ENCODE assay signal across 23 cellular contexts in genomic region chr12:18703916-18704315, GRCh38. TPM values are rescaled to one million over a fixed set of nuclear protein-coding genes. Genes with fewer than 3 reads are reported as not detected.
DNase-seq lines count a peak whose midpoint lies in the region; ATAC-seq, FAIRE-seq and TF ChIP-seq lines count a peak whose summit lies in the region.
"Had no signal": no experiment of that assay in that cellular context is flagged by ENCODE, and none has a peak within 500 bp of the region (broad histone marks: within the 10 kb centered on the region; RNA-seq: fewer than 3 reads in every experiment).

No MANE protein-coding gene starts in this region.

- no peaks in the 10 kb centered on the region for H3K79me2 ChIP-seq in osteoblast (ENCODE audit: insufficient read depth, low read length)

- CTCF ChIA-PET in activated CD8-positive, alpha-beta memory T cell treated with anti-CD3 and anti-CD28 coated beads, Interleukin-2, amount 10 ng/mL, durations not matched to agents 7 days and 5 days (lab: Charles Lee), result no interaction called here

- DNase-seq in EH (ENCODE audit: low read depth) (peak; percentile 31), RCC 7860 (ENCODE audit: low spot score) (peak; percentile 26), kidney glomerular epithelial cell (lab: John Stamatoyannopoulos, UW) (peak; percentile 28), osteoblast (ENCODE audit: insufficient read length, low spot score, missing footprints) (peak; percentile 26), hippocampal formation (lab: John Stamatoyannopoulos, UW) (no peak), HFFc6 (no peak)
- DNase-seq in effector memory CD4-positive, alpha-beta T cell, result no peak
- no peak for DNase-seq in activated CD8-positive, alpha-beta memory T cell treated with anti-CD3 and anti-CD28 coated beads, Interleukin-2, amount 10 ng/mL, durations not matched to agents 7 days and 5 days
- DNase-seq: C1 segment of cervical spinal cord; CD8-positive, alpha-beta memory T cell; DND-41; GF-D8; Karpas-422; NCI-H1417 treated with DMSO at 0.1 percent for 48 hours; NCI-H187 treated with DMSO at 0.1 percent for 48 hours; NCI-H2227 treated with DMSO at 0.1 percent for 48 hours; NCI-H526; PC-3 had no signal

- no peak for ATAC-seq in activated CD8-positive, alpha-beta memory T cell treated with anti-CD3 and anti-CD28 coated beads, Interleukin-2, amount 10 ng/mL, durations not matched to agents 7 days and 5 days
- ATAC-seq: GM12878, PC-3 had no signal

- H3K27me3 Mint-ChIP-seq in activated CD8-positive, alpha-beta memory T cell treated with anti-CD3 and anti-CD28 coated beads, Interleukin-2, amount 10 ng/mL, durations not matched to agents 7 days and 5 days, result no peaks in the 10 kb centered on the region
- no peaks in the 10 kb centered on the region for H3K27me3 Mint-ChIP-seq in HFFc6 (ENCODE audit: insufficient read depth)
- H3K27me3 Mint-ChIP-seq: IgD-negative memory B cell had no signal

- H3K27ac ChIP-seq in osteoblast (ENCODE audit: low read depth, low read length), result no peak overlapping the region
- no peak overlapping the region for H3K27ac ChIP-seq in effector memory CD4-positive, alpha-beta T cell (ENCODE audit: insufficient read depth, low read length, poor library complexity, severe bottlenecking)

- no peaks in the 10 kb centered on the region for H3K27me3 ChIP-seq in osteoblast (ENCODE audit: insufficient read depth, low read length)
- no peaks in the 10 kb centered on the region for H3K27me3 ChIP-seq in effector memory CD4-positive, alpha-beta T cell (replicated peaks; ENCODE audit: control insufficient read depth, insufficient read depth, low read length, poor library complexity, severe bottlenecking)

- H4K20me1 ChIP-seq in osteoblast (ENCODE audit: insufficient read depth, low read length), result no peaks in the 10 kb centered on the region

- no peak overlapping the region for H3K4me3 ChIP-seq in osteoblast (ENCODE audit: insufficient read depth, low read length)
- H3K4me3 ChIP-seq in effector memory CD4-positive, alpha-beta T cell (ENCODE audit: insufficient read depth, low read depth, low read length, poor library complexity, severe bottlenecking), result no peak overlapping the region
- H3K4me3 ChIP-seq: GM12878, HAP-1 had no signal

- H3K36me3 ChIP-seq in osteoblast (ENCODE audit: insufficient read depth, low read length), result no peaks in the 10 kb centered on the region
- no peaks in the 10 kb centered on the region for H3K36me3 ChIP-seq in effector memory CD4-positive, alpha-beta T cell (ENCODE audit: control insufficient read depth, insufficient read depth, low read length)
- H3K36me3 ChIP-seq: HAP-1 had no signal

- no peak overlapping the region for H2AFZ ChIP-seq in osteoblast (ENCODE audit: low read length)

- H3K4me3 Mint-ChIP-seq in activated CD8-positive, alpha-beta memory T cell treated with anti-CD3 and anti-CD28 coated beads, Interleukin-2, amount 10 ng/mL, durations not matched to agents 7 days and 5 days, result no peak overlapping the region
- no peak overlapping the region for H3K4me3 Mint-ChIP-seq in HFFc6
- H3K4me3 Mint-ChIP-seq: CD8-positive, alpha-beta memory T cell; IgD-negative memory B cell had no signal

- H3K4me1 Mint-ChIP-seq in activated CD8-positive, alpha-beta memory T cell treated with anti-CD3 and anti-CD28 coated beads, Interleukin-2, amount 10 ng/mL, durations not matched to agents 7 days and 5 days, result no peaks in the 10 kb centered on the region
- peaks cover 32% of the 10 kb centered on the region for H3K4me1 Mint-ChIP-seq in HFFc6 (ENCODE audit: low read depth)
- H3K4me1 Mint-ChIP-seq: CD8-positive, alpha-beta memory T cell; IgD-negative memory B cell had no signal

- peaks cover 2% of the 10 kb centered on the region for H3K9me3 ChIP-seq in osteoblast (ENCODE audit: low read depth, low read length)
- H3K9me3 ChIP-seq in effector memory CD4-positive, alpha-beta T cell (ENCODE audit: control insufficient read depth, low read length), result no peaks in the 10 kb centered on the region
- H3K9me3 ChIP-seq: HAP-1 had no signal

- no peak for FAIRE-seq in RCC 7860 (lab: Jason Lieb, UNC)
- FAIRE-seq: GM12878 had no signal

- no peaks in the 10 kb centered on the region for H3K36me3 Mint-ChIP-seq in activated CD8-positive, alpha-beta memory T cell treated with anti-CD3 and anti-CD28 coated beads, Interleukin-2, amount 10 ng/mL, durations not matched to agents 7 days and 5 days
- H3K36me3 Mint-ChIP-seq in HFFc6 (ENCODE audit: low read depth), result peaks cover 5% of the 10 kb centered on the region; the same call in 1 of the 2 replicates
- H3K36me3 Mint-ChIP-seq: CD8-positive, alpha-beta memory T cell had no signal

- TF ChIP-seq CTCF in osteoblast (IDR thresholded peaks at IDR 0.05; ENCODE audit: extremely low read depth, low read depth, low read length), result no peak
- TF ChIP-seq CTCF in HFFc6 (IDR thresholded peaks at IDR 0.05), result no peak

- peaks cover 3% of the 10 kb centered on the region for H3K4me1 ChIP-seq in osteoblast (ENCODE audit: insufficient read depth, low read length)
- no peaks in the 10 kb centered on the region for H3K4me1 ChIP-seq in effector memory CD4-positive, alpha-beta T cell (ENCODE audit: control insufficient read depth, insufficient read depth, low read length, poor library complexity, severe bottlenecking)
- H3K4me1 ChIP-seq: HAP-1 had no signal

- H3K9me3 Mint-ChIP-seq in activated CD8-positive, alpha-beta memory T cell treated with anti-CD3 and anti-CD28 coated beads, Interleukin-2, amount 10 ng/mL, durations not matched to agents 7 days and 5 days (ENCODE audit: low read depth), result no peaks in the 10 kb centered on the region
- H3K9me3 Mint-ChIP-seq in HFFc6, result no peaks in the 10 kb centered on the region

- H3K27ac Mint-ChIP-seq in activated CD8-positive, alpha-beta memory T cell treated with anti-CD3 and anti-CD28 coated beads, Interleukin-2, amount 10 ng/mL, durations not matched to agents 7 days and 5 days, result no peak overlapping the region
- H3K27ac Mint-ChIP-seq in HFFc6, result no peak overlapping the region; the same call in 1 of the 2 replicates
- H3K27ac Mint-ChIP-seq: IgD-negative memory B cell had no signal

- no peak overlapping the region for H3K4me2 ChIP-seq in osteoblast (ENCODE audit: insufficient read depth, low read length)

RNA-seq across cellular contexts. Expression of gene PLCZ1, which starts 33.9 kb away (rescaled TPM):
- not detected in 2 replicates for total RNA-seq in osteoblast
- not detected for total RNA-seq in activated CD8-positive, alpha-beta memory T cell treated with anti-CD3 and anti-CD28 coated beads, Interleukin-2, amount 10 ng/mL, durations not matched to agents 7 days and 5 days
- not detected for total RNA-seq in HFFc6 (2021; fragmentation: NEBNext Ultra II Directional; extraction: Animal tissue kit (Norgen Biotek cat#: 25700))
- total RNA-seq: A673; CD8-positive, alpha-beta memory T cell; GM12878; MCF 10A; PC-3 had no signal

RNA-seq across cellular contexts. Expression of gene CAPZA3, which starts 34.0 kb away (rescaled TPM):
- total RNA-seq in osteoblast, result not detected in 2 replicates
- total RNA-seq in activated CD8-positive, alpha-beta memory T cell treated with anti-CD3 and anti-CD28 coated beads, Interleukin-2, amount 10 ng/mL, durations not matched to agents 7 days and 5 days, result not detected
- not detected for total RNA-seq in HFFc6 (2021; fragmentation: NEBNext Ultra II Directional; extraction: Animal tissue kit (Norgen Biotek cat#: 25700))
- total RNA-seq: A673; CD8-positive, alpha-beta memory T cell; GM12878; PC-3 had no signal

Comparison
In these comparisons a context has a peak if more than half of its experiments do, and no peak if none do; other contexts are left out.
1. DNase-seq: peak in EH (single experiment), RCC 7860 (single experiment), kidney glomerular epithelial cell (single experiment) and osteoblast (single experiment); none in effector memory CD4-positive, alpha-beta T cell (0 of 3), hippocampal formation (0 of 2), activated CD8-positive, alpha-beta memory T cell treated with anti-CD3 and anti-CD28 coated beads, Interleukin-2, amount 10 ng/mL, durations not matched to agents 7 days and 5 days (single experiment) and HFFc6 (single experiment).